17 cellular contexts compared by ENCODE assay signal in genomic region chr17:79142375-79142774, GRCh38.
DNase-seq lines count a peak whose midpoint lies in the region; ATAC-seq, FAIRE-seq and TF ChIP-seq lines count a peak whose summit lies in the region.
"Had no signal": no experiment of that assay in that cellular context is flagged by ENCODE, and none has a peak within 500 bp of the region (broad histone marks: within the 10 kb centered on the region; RNA-seq: fewer than 3 reads in every experiment).

No MANE protein-coding gene starts in this region.

- no peak overlapping the region for H3K23ac ChIP-seq in H1 (ENCODE audit: insufficient read length)

- H3K27ac Mint-ChIP-seq in GM23338, result no peak overlapping the region
- H3K27ac Mint-ChIP-seq: CD4-positive, alpha-beta memory T cell; HFFc6 had no signal

- no peaks in the 10 kb centered on the region for H3K23me2 ChIP-seq in H1 (ENCODE audit: low read depth, low read length)

- H4K20me1 ChIP-seq in BLaER1, result no peaks in the 10 kb centered on the region
- peaks cover 0 to 26% (median 0%) of the 10 kb centered on the region in 11 experiments; a peak in 4 of 22 replicates for H4K20me1 ChIP-seq in BLaER1 treated with 17β-estradiol and CSF1 and Interleukin-3, amounts not matched to agents 10 nM and 100 nM
- peaks cover 0 to 17% of the 10 kb centered on the region in 2 experiments for H4K20me1 ChIP-seq in H1 (replicated peaks in 1 of 2; ENCODE audit: control insufficient read depth in 1 of 2, insufficient read depth in 2 of 2, low read length in 2 of 2)
- peaks cover 3% of the 10 kb centered on the region; the same call in 1 of the 2 replicates for H4K20me1 ChIP-seq in GM23338 (replicated peaks; ENCODE audit: insufficient read depth)

- no peak for TF ChIP-seq POLR2A in H1 (IDR thresholded peaks at IDR 0.05; ENCODE audit: control extremely low read depth in 1 of 2, low read depth in 2 of 2, low read length in 2 of 2)

- H2BK12ac ChIP-seq in H1 (ENCODE audit: low read depth, low read length), result no peak overlapping the region

- H3K36me3 ChIP-seq in BLaER1 (no peaks in the 10 kb centered on the region), H1 (ENCODE audit: control insufficient read depth in 2 of 4, insufficient read depth in 4 of 4, low read length in 3 of 4) (no peaks in the 10 kb centered on the region; a peak in 1 of 8 replicates), GM23338 (ENCODE audit: insufficient read depth) (no peaks in the 10 kb centered on the region)
- H3K36me3 ChIP-seq in BLaER1 treated with 17β-estradiol and CSF1 and Interleukin-3, amounts not matched to agents 10 nM and 100 nM, result no peaks in the 10 kb centered on the region

- no peak overlapping the region for H3K18ac ChIP-seq in H1 (ENCODE audit: extremely low read depth, low read length)

- H3K14ac ChIP-seq in H1 (ENCODE audit: insufficient read length), result no peak overlapping the region

- WGBS in H1 (ENCODE audit: extremely low coverage in 1 of 2, insufficient coverage in 1 of 2, insufficient read length in 1 of 2, insufficient replicate concordance in 2 of 2, low coverage in 1 of 2, low lambda C conversion rate in 2 of 2, missing lambda C conversion rate in 1 of 2), 2 experiments, result 85% methylated on average over 10 of the region's 13 CpGs; no CpG with 5 or more reads in 1 of the 2 experiments

- peaks cover 7% of the 10 kb centered on the region for H3K79me1 ChIP-seq in H1 (ENCODE audit: low read depth, low read length)

- DNase-seq in H1 (ENCODE audit: low read depth in 1 of 2, low spot score in 2 of 2), result no peak
- DNase-seq in GM23338 (ENCODE audit: low spot score), result no peak
- no peak for DNase-seq in GM19239 (ENCODE audit: insufficient read length, low spot score)
- DNase-seq: Calu3; CD4-positive, alpha-beta memory T cell; COR-L47; DMS53; GF-D8; H9; HFFc6 had no signal

- no peak for FAIRE-seq in H1 (lab: Jason Lieb, UNC)
- no peak for FAIRE-seq in GM19239 (lab: Jason Lieb, UNC)
- FAIRE-seq: GM12891, GM18507 had no signal

- no peak overlapping the region for H4K91ac ChIP-seq in H1 (replicated peaks; ENCODE audit: insufficient read length, low read length)

- no peak for TF ChIP-seq CTCF in H1 (IDR thresholded peaks at IDR 0.05; ENCODE audit: control extremely low read depth in 1 of 3, insufficient read depth in 1 of 3, low read depth in 1 of 3, low read length in 3 of 3)
- no peak for TF ChIP-seq CTCF in GM23338 (conservative IDR thresholded peaks at IDR 0.05; ENCODE audit: low read depth in 2 of 2)

- ATAC-seq in GM23338 (no peak), HG02642 (IDR thresholded peaks at IDR 0.05; ENCODE audit: poor library complexity, unreplicated experiment) (no peak)
- ATAC-seq: HCT116 had no signal

- H3K79me2 ChIP-seq in H1 (ENCODE audit: control insufficient read depth in 1 of 2, insufficient read depth in 2 of 2, low read length in 2 of 2), result no peaks in the 10 kb centered on the region
- H3K79me2 ChIP-seq in GM23338 (replicated peaks; ENCODE audit: insufficient read depth), result no peaks in the 10 kb centered on the region

- H3K27ac ChIP-seq in BLaER1, result no peak overlapping the region
- no peak overlapping the region for H3K27ac ChIP-seq in BLaER1 treated with 17β-estradiol and CSF1 and Interleukin-3, amounts not matched to agents 10 nM and 100 nM
- no peak overlapping the region for H3K27ac ChIP-seq in H1 (ENCODE audit: low read depth, low read length)
- H3K27ac ChIP-seq in GM23338 (ENCODE audit: low read depth), result no peak overlapping the region

- no peak overlapping the region for H3K56ac ChIP-seq in H1 (replicated peaks; ENCODE audit: insufficient read length, low read depth, low read length)

- H3K4me3 Mint-ChIP-seq in GM23338, result no peak overlapping the region
- H3K4me3 Mint-ChIP-seq: CD14-positive monocyte; CD4-positive, alpha-beta memory T cell; H9; HFFc6 had no signal

- H3K4me3 ChIP-seq in BLaER1, result no peak overlapping the region
- H3K4me3 ChIP-seq in BLaER1 treated with 17β-estradiol and CSF1 and Interleukin-3, amounts not matched to agents 10 nM and 100 nM, result no peak overlapping the region
- no peak overlapping the region for H3K4me3 ChIP-seq in H1 (ENCODE audit: extremely low read depth in 1 of 4, insufficient read depth in 2 of 4, low read depth in 3 of 4, low read length in 4 of 4)
- no peak overlapping the region for H3K4me3 ChIP-seq in GM23338

- H3K9me3 Mint-ChIP-seq in GM23338, result no peaks in the 10 kb centered on the region; the same call in 2 of the 3 replicates
- H3K9me3 Mint-ChIP-seq: HFFc6 had no signal

- no peaks in the 10 kb centered on the region for H3K9me2 ChIP-seq in GM23338 (ENCODE audit: insufficient read depth)

- H3K4me2 ChIP-seq in BLaER1, result peak overlapping the region; percentile 88
- peak overlapping the region in 6 of 11 experiments; percentile 25 to 93 (median 79); a peak in 12 of 22 replicates for H3K4me2 ChIP-seq in BLaER1 treated with 17β-estradiol and CSF1 and Interleukin-3, amounts not matched to agents 10 nM and 100 nM
- no peak overlapping the region for H3K4me2 ChIP-seq in H1 (ENCODE audit: insufficient read depth in 1 of 2, low read depth in 2 of 2, low read length in 2 of 2)
- no peak overlapping the region for H3K4me2 ChIP-seq in GM23338

- no peak overlapping the region for H3K9ac ChIP-seq in BLaER1
- H3K9ac ChIP-seq in BLaER1 treated with 17β-estradiol and CSF1 and Interleukin-3, amounts not matched to agents 10 nM and 100 nM, result no peak overlapping the region
- no peak overlapping the region for H3K9ac ChIP-seq in H1 (replicated peaks in 1 of 4; ENCODE audit: extremely low read depth in 1 of 4, low read depth in 3 of 4, low read length in 3 of 4)

- POLR2A ChIA-PET in H1 (lab: Charles Lee; ENCODE audit: partially characterized antibody), result no interaction called here

- H2BK20ac ChIP-seq in H1 (ENCODE audit: low read length), result no peak overlapping the region

- no peak overlapping the region for H2BK15ac ChIP-seq in H1 (ENCODE audit: low read length)

- H2AK5ac ChIP-seq in H1 (ENCODE audit: low read depth, low read length), result no peak overlapping the region

- H3K27me3 ChIP-seq in BLaER1 (peaks cover 13% of the 10 kb centered on the region), H1 (replicated peaks in 1 of 4; ENCODE audit: control insufficient read depth in 3 of 4, extremely low read depth in 1 of 4, insufficient read depth in 3 of 4, low read length in 3 of 4) (no peaks in the 10 kb centered on the region), GM23338 (ENCODE audit: insufficient read depth) (no peaks in the 10 kb centered on the region)
- peaks cover 0 to 12% (median 10%) of the 10 kb centered on the region in 11 experiments; a peak in 14 of 22 replicates for H3K27me3 ChIP-seq in BLaER1 treated with 17β-estradiol and CSF1 and Interleukin-3, amounts not matched to agents 10 nM and 100 nM

- no peak overlapping the region for H4K5ac ChIP-seq in H1 (ENCODE audit: insufficient read length, low read depth, low read length)

- no peaks in the 10 kb centered on the region for H3F3A ChIP-seq in GM23338 (replicated peaks; ENCODE audit: low read depth)

- H2AFZ ChIP-seq in H1 (ENCODE audit: low read length), result no peak overlapping the region
- no peak overlapping the region for H2AFZ ChIP-seq in GM23338

- H3K4me1 ChIP-seq in BLaER1 (peaks cover 64% of the 10 kb centered on the region), H1 (replicated peaks in 1 of 4; ENCODE audit: control insufficient read depth in 3 of 4, insufficient read depth in 4 of 4, low read length in 3 of 4) (no peaks in the 10 kb centered on the region; a peak in 4 of 7 replicates), GM23338 (ENCODE audit: insufficient read depth) (no peaks in the 10 kb centered on the region)
- H3K4me1 ChIP-seq in BLaER1 treated with 17β-estradiol and CSF1 and Interleukin-3, amounts not matched to agents 10 nM and 100 nM, result peaks cover 8 to 66% (median 44%) of the 10 kb centered on the region in 10 experiments; a peak in 19 of 20 replicates

- H3K27me3 Mint-ChIP-seq in GM23338 (ENCODE audit: insufficient read depth, low read depth, poor library complexity), result peaks cover 14% of the 10 kb centered on the region

- no peak for TF ChIP-seq RAD21 in H1 (IDR thresholded peaks at IDR 0.05 in 1 of 2, conservative IDR thresholded peaks at IDR 0.05 in 1 of 2; ENCODE audit: low read depth in 2 of 2, low read length in 2 of 2)

- TF ChIP-seq EP300 in H1 (IDR thresholded peaks at IDR 0.05; ENCODE audit: borderline replicate concordance in 1 of 2, low read depth in 2 of 2, low read length in 2 of 2), result no peak

- 0 out of 2 replicates have a peak overlapping the region, but pooled peaks have one; percentile 38 for H4K8ac ChIP-seq in H1 (ENCODE audit: extremely low read depth, insufficient read depth, low read length)

- H2BK120ac ChIP-seq in H1 (replicated peaks; ENCODE audit: low read depth, low read length), result no peak overlapping the region

- H2BK5ac ChIP-seq in H1 (ENCODE audit: low read depth, low read length), result no peak overlapping the region

- H3K4me1 Mint-ChIP-seq in GM23338, result peaks cover 15% of the 10 kb centered on the region
- H3K4me1 Mint-ChIP-seq: CD14-positive monocyte had no signal

- no peaks in the 10 kb centered on the region; the same call in 2 of the 3 replicates for H3K36me3 Mint-ChIP-seq in GM23338 (ENCODE audit: low read depth)
- H3K36me3 Mint-ChIP-seq: CD14-positive monocyte; CD4-positive, alpha-beta memory T cell had no signal

- H3K4ac ChIP-seq in H1 (replicated peaks; ENCODE audit: insufficient read length, low read depth, low read length), result no peak overlapping the region

- H3K9me3 ChIP-seq in BLaER1, result no peaks in the 10 kb centered on the region
- no peaks in the 10 kb centered on the region for H3K9me3 ChIP-seq in BLaER1 treated with 17β-estradiol and CSF1 and Interleukin-3, amounts not matched to agents 10 nM and 100 nM (replicated peaks in 1 of 11)
- H3K9me3 ChIP-seq in H1 (ENCODE audit: insufficient read depth in 2 of 2, low read depth in 1 of 2, low read length in 1 of 2), result peaks cover 0 to 2% of the 10 kb centered on the region in 2 experiments; a peak in 1 of 4 replicates

- CTCF ChIA-PET in H1 (lab: Charles Lee; ENCODE audit: partially characterized antibody), result interaction anchor here (0.8 kb wide), 2 partner anchors 17 to 246 kb away, joined by 3 read pairs; no protein-coding TSS in a partner anchor

TF ChIP-seq in H1, 55 proteins besides CTCF, POLR2A, EP300 and RAD21 (continues in another document):
- TF ChIP-seq RNF2 (IDR thresholded peaks at IDR 0.05; ENCODE audit: borderline replicate concordance, low read depth, low read length, missing control alignments, poor library complexity, severe bottlenecking), result no peak
- TF ChIP-seq JUND (IDR thresholded peaks at IDR 0.05; ENCODE audit: low read length), result no peak
- no peak for TF ChIP-seq RFX5 (IDR thresholded peaks at IDR 0.05; ENCODE audit: borderline replicate concordance, low read depth, low read length)
- TF ChIP-seq SUZ12 (IDR thresholded peaks at IDR 0.05; ENCODE audit: low read length), result no peak
- no peak for TF ChIP-seq BACH1 (IDR thresholded peaks at IDR 0.05; ENCODE audit: low read length)

TF ChIP-seq in GM23338, 12 proteins besides CTCF, POLR2A, EP300 and RAD21 (continues in another document):
- TF ChIP-seq POLR2AphosphoS5 (IDR thresholded peaks at IDR 0.05; ENCODE audit: low read depth) (no peak), EZH2phosphoT487 (IDR thresholded peaks at IDR 0.05; ENCODE audit: unreplicated experiment) (no peak), STAT1 (IDR thresholded peaks at IDR 0.05; ENCODE audit: unreplicated experiment) (no peak), JUNB (IDR thresholded peaks at IDR 0.05; ENCODE audit: unreplicated experiment) (no peak)

Comparison
In these comparisons a context has a peak if more than half of its experiments do, and no peak if none do; other contexts are left out.
1. H3K4me2 ChIP-seq: peak in BLaER1 (single experiment) and BLaER1 treated with 17β-estradiol and CSF1 and Interleukin-3, amounts not matched to agents 10 nM and 100 nM (6 of 11); none in H1 (0 of 2) and GM23338 (single experiment).